32 cellular contexts compared by ENCODE assay signal in genomic region chr18:42444349-42444748, GRCh38.
"Had no signal": no experiment of that assay in that cellular context is flagged by ENCODE, and none has a peak within 500 bp of the region (broad histone marks: within the 10 kb centered on the region; RNA-seq: fewer than 3 reads in every experiment).

No MANE protein-coding gene starts in this region.

- H3K27me3 ChIP-seq: adrenal gland, body of pancreas, brain microvascular endothelial cell, breast epithelium had no signal

- H3K9me3 ChIP-seq: adrenal gland had no signal

- DNase-seq: activated B cell treated with CpG ODN at 0.5 μM for 24 hours; activated CD4-positive, alpha-beta memory T cell treated with anti-CD3 and anti-CD28 coated beads for 36 hours; activated CD4-positive, alpha-beta T cell treated with anti-CD3 and anti-CD28 coated beads for 4 hours; activated CD4-positive, alpha-beta T cell treated with anti-CD3 and anti-CD28 coated beads, Interleukin-2, amount 10 ng/mL, durations not matched to agents 24 days and 14 days; activated CD4-positive, alpha-beta T cell treated with anti-CD3 and anti-CD28 coated beads, Interleukin-2, amount 50 U/mL, for 1 hour; activated CD4-positive, alpha-beta T cell treated with anti-CD3 and anti-CD28 coated beads, Interleukin-2, amount 50 U/mL, for 4 hours; activated CD4-positive, CD25-positive, alpha-beta regulatory T cell treated with anti-CD3 and anti-CD28 coated beads, Interleukin-2, amount 50 U/mL, for 72 hours; activated CD8-positive, alpha-beta memory T cell treated with anti-CD3 and anti-CD28 coated beads, Interleukin-2, amount 50 U/mL, for 4 hours; activated CD8-positive, alpha-beta T cell treated with anti-CD3 and anti-CD28 coated beads for 36 hours; activated effector memory CD4-positive, alpha-beta T cell treated with anti-CD3 and anti-CD28 coated beads, Interleukin-2, amount 50 U/mL, for 16 hours; activated gamma-delta T cell treated with Interleukin-2 at 50 U/mL for 16 hours; activated naive CD4-positive, alpha-beta T cell; activated naive CD4-positive, alpha-beta T cell treated with anti-CD3 and anti-CD28 coated beads for 36 hours; activated naive CD4-positive, alpha-beta T cell treated with anti-CD3 and anti-CD28 coated beads, Interleukin-2, amount 50 U/mL, for 16 hours; activated naive CD8-positive, alpha-beta T cell treated with anti-CD3 and anti-CD28 coated beads for 36 hours; activated T-cell treated with anti-CD3 and anti-CD28 coated beads for 4 hours; activated T-cell treated with anti-CD3 and anti-CD28 coated beads, Interleukin-2, amount 50 U/mL, for 1 hour; activated T-cell treated with anti-CD3 and anti-CD28 coated beads, Interleukin-2, amount 50 U/mL, for 4 hours; activated T-cell treated with anti-CD3 and anti-CD28 coated beads, Interleukin-2, amount 50 U/mL, for 72 hours; adrenal gland; amniotic stem cell; aorta; body of pancreas; brain microvascular endothelial cell; central memory CD4-positive, alpha-beta T cell; T-helper 1 cell; T-helper 2 cell; T-helper 9 cell had no signal

- H3K4me1 ChIP-seq: adrenal gland, body of pancreas, breast epithelium had no signal

- H3K27ac ChIP-seq: adrenal gland, body of pancreas, brain microvascular endothelial cell, breast epithelium, VCaP had no signal

- H3K36me3 ChIP-seq: adrenal gland, brain microvascular endothelial cell, breast epithelium had no signal

- H3K4me3 ChIP-seq: adrenal gland, body of pancreas, breast epithelium had no signal

- FAIRE-seq: astrocyte, TTC549 had no signal
